In the genomic region with DNA sequence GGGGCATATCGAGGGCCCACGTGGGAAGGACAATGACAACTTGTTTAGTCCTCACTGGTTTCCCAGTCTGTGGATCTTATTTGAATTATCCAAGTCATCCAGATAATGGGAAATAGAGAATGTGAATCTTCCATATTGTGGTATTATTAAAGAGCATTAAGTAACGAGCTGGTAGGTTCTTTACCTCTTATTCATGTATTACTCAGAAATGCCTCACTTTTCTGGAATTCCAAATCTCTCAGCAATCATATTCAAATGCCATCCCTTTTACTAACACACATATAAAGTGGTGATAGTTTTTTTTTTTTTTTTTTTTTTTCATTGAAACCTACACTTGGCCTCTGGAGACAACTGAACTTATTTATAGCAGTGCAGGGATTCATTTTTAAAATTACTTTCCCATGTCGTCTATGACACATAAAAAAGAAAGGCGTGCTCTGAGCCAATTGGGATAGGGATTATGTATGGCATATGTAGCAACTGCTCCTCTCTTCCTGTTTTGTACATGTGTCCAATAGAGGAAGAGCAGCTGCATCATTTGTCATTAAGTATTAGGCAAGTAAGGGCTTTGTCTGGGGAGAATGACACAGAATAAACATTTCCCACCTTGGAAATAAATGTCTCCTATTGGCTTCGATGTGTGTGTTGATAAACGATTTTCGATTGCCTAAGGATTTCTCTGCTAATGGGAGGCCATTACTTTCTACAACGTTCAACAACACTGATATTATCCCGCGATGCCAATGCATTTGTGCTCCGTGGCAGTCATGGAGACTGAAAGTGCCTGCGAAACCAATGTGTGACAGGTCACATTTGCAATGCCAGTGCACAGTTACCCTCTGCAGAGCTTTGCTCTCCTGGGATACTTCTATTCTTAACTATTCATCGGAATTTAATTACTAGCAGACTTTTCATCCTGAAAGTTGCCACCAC, we compare ENCODE assay signal across 8 cellular contexts.
A peak's percentile ranks its signal among the peaks of the same experiment; 100 is the strongest.
DNase-seq lines count a peak whose midpoint lies in the region; ATAC-seq and TF ChIP-seq lines count a peak whose summit lies in the region.
"Had no signal": no experiment of that assay in that cellular context is flagged by ENCODE, and none has a peak within 500 bp of the region (broad histone marks: within the 10 kb centered on the region; RNA-seq: fewer than 3 reads in every experiment).

No MANE protein-coding gene starts in this region.

- DNase-seq in HFF-Myc (ENCODE audit: extremely low read depth, low read depth) (peak; percentile 79), T1000 (lab: John Stamatoyannopoulos, UW) (peak; percentile 43), stromal cell of bone marrow (ENCODE audit: low read depth) (peak; percentile 81), NCI-H2107 treated with DMSO at 0.1 percent for 48 hours (lab: John Stamatoyannopoulos, UW; ENCODE audit: unreplicated experiment) (no peak), NAMALWA (ENCODE audit: low spot score) (no peak)
- DNase-seq: activated naive CD4-positive, alpha-beta T cell treated with anti-CD3 and anti-CD28 coated beads for 36 hours had no signal

- ATAC-seq in gastroesophageal sphincter: no peak
- no peak for ATAC-seq in HG02973 (IDR thresholded peaks at IDR 0.05; ENCODE audit: unreplicated experiment)

- WGBS in gastroesophageal sphincter (ENCODE audit: low coverage in 1 of 2), 2 donors: 37 to 50% methylated on average over 4 to 13 of the region's 14 CpGs

- TF ChIP-seq POLR2A in gastroesophageal sphincter (IDR thresholded peaks at IDR 0.05): no peak

- no peaks in the 10 kb centered on the region for H3K27me3 ChIP-seq in gastroesophageal sphincter

- TF ChIP-seq EP300 in gastroesophageal sphincter (IDR thresholded peaks at IDR 0.05): no peak

- peaks cover 0 to 15% (median 5%) of the 10 kb centered on the region in 3 donors for H3K4me1 ChIP-seq in gastroesophageal sphincter

- H3K4me3 ChIP-seq in HFF-Myc (replicated peaks; ENCODE audit: low read depth, low read length) (no peak overlapping the region), gastroesophageal sphincter (no peak overlapping the region)

- no peak for TF ChIP-seq CTCF in HFF-Myc (IDR thresholded peaks at IDR 0.05; ENCODE audit: low read depth, low read length, missing control alignments)
- TF ChIP-seq CTCF in gastroesophageal sphincter (IDR thresholded peaks at IDR 0.05): no peak

- H3K36me3 ChIP-seq in gastroesophageal sphincter: no peaks in the 10 kb centered on the region

- H3K9me3 ChIP-seq in gastroesophageal sphincter: no peaks in the 10 kb centered on the region

- H3K27ac ChIP-seq in gastroesophageal sphincter: peak overlapping the region in 3 of 4 donors; percentile 41 to 58 (median 58)

Comparison
In these comparisons a context has a peak if more than half of its experiments do, and no peak if none do; other contexts are left out.
1. DNase-seq: peak in HFF-Myc (single experiment), T1000 (single experiment) and stromal cell of bone marrow (single experiment); none in NCI-H2107 treated with DMSO at 0.1 percent for 48 hours (single experiment) and NAMALWA (single experiment).